1 cellular context compared by ENCODE assay signal in genomic region chr1:31389616-31390015, GRCh38.
TF ChIP-seq lines count a peak whose summit lies in the region.

No MANE protein-coding gene starts in this region.

TF ChIP-seq in WTC11, 78 proteins besides CTCF, POLR2A, EP300 and RAD21 (continued from another document):
- TF ChIP-seq ARID4B (CRISPR knock-in tag; IDR thresholded peaks at IDR 0.05; ENCODE audit: borderline replicate concordance), result no peak
- TF ChIP-seq EMX1 (CRISPR knock-in tag; IDR thresholded peaks at IDR 0.05), result no peak
- TF ChIP-seq CREM (CRISPR knock-in tag; IDR thresholded peaks at IDR 0.05), result no peak
- no peak for TF ChIP-seq USF2 (CRISPR knock-in tag; IDR thresholded peaks at IDR 0.05)
- TF ChIP-seq ERG (CRISPR knock-in tag; IDR thresholded peaks at IDR 0.05), result no peak
- TF ChIP-seq ZNF281 (CRISPR knock-in tag; IDR thresholded peaks at IDR 0.05), result no peak
- TF ChIP-seq HMGXB4 (CRISPR knock-in tag; IDR thresholded peaks at IDR 0.05), result no peak
- TF ChIP-seq MAX (CRISPR knock-in tag; IDR thresholded peaks at IDR 0.05), result no peak
- no peak for TF ChIP-seq E2F5 (CRISPR knock-in tag; IDR thresholded peaks at IDR 0.05)
- no peak for TF ChIP-seq MYBL2 (CRISPR knock-in tag; IDR thresholded peaks at IDR 0.05)
